In genomic region chr2:227766361-227766883, GRCh38 we compare ENCODE assay signal across 1 cellular context.
TF ChIP-seq lines count a peak whose summit lies in the region.

No MANE protein-coding gene starts in this region.

TF ChIP-seq in GM23338, 12 proteins besides CTCF, POLR2A, EP300 and RAD21 (continued from another document):
- TF ChIP-seq, protein P1, sequence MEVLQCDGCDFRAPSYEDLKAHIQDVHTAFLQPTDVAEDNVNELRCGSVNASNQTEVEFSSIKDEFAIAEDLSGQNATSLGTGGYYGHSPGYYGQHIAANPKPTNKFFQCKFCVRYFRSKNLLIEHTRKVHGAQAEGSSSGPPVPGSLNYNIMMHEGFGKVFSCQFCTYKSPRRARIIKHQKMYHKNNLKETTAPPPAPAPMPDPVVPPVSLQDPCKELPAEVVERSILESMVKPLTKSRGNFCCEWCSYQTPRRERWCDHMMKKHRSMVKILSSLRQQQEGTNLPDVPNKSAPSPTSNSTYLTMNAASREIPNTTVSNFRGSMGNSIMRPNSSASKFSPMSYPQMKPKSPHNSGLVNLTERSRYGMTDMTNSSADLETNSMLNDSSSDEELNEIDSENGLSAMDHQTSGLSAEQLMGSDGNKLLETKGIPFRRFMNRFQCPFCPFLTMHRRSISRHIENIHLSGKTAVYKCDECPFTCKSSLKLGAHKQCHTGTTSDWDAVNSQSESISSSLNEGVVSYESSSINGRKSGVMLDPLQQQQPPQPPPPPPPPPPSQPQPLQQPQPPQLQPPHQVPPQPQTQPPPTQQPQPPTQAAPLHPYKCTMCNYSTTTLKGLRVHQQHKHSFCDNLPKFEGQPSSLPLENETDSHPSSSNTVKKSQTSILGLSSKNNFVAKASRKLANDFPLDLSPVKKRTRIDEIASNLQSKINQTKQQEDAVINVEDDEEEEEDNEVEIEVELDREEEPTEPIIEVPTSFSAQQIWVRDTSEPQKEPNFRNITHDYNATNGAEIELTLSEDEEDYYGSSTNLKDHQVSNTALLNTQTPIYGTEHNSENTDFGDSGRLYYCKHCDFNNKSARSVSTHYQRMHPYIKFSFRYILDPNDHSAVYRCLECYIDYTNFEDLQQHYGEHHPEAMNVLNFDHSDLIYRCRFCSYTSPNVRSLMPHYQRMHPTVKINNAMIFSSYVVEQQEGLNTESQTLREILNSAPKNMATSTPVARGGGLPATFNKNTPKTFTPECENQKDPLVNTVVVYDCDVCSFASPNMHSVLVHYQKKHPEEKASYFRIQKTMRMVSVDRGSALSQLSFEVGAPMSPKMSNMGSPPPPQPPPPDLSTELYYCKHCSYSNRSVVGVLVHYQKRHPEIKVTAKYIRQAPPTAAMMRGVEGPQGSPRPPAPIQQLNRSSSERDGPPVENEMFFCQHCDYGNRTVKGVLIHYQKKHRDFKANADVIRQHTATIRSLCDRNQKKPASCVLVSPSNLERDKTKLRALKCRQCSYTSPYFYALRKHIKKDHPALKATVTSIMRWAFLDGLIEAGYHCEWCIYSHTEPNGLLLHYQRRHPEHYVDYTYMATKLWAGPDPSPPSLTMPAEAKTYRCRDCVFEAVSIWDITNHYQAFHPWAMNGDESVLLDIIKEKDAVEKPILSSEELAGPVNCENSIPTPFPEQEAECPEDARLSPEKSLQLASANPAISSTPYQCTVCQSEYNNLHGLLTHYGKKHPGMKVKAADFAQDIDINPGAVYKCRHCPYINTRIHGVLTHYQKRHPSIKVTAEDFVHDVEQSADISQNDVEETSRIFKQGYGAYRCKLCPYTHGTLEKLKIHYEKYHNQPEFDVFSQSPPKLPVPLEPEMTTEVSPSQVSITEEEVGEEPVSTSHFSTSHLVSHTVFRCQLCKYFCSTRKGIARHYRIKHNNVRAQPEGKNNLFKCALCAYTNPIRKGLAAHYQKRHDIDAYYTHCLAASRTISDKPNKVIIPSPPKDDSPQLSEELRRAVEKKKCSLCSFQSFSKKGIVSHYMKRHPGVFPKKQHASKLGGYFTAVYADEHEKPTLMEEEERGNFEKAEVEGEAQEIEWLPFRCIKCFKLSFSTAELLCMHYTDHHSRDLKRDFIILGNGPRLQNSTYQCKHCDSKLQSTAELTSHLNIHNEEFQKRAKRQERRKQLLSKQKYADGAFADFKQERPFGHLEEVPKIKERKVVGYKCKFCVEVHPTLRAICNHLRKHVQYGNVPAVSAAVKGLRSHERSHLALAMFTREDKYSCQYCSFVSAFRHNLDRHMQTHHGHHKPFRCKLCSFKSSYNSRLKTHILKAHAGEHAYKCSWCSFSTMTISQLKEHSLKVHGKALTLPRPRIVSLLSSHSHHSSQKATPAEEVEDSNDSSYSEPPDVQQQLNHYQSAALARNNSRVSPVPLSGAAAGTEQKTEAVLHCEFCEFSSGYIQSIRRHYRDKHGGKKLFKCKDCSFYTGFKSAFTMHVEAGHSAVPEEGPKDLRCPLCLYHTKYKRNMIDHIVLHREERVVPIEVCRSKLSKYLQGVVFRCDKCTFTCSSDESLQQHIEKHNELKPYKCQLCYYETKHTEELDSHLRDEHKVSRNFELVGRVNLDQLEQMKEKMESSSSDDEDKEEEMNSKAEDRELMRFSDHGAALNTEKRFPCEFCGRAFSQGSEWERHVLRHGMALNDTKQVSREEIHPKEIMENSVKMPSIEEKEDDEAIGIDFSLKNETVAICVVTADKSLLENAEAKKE (CRISPR knock-in tag; IDR thresholded peaks at IDR 0.05), result no peak
- no peak for TF ChIP-seq POLR2AphosphoS5 (IDR thresholded peaks at IDR 0.05; ENCODE audit: low read depth)
TF ChIP-seq in GM23338: peak in this region for 0.
